17 cellular contexts compared by ENCODE assay signal in genomic region chr1:107153033-107153432, GRCh38. TPM values are rescaled to one million over a fixed set of nuclear protein-coding genes. Genes with fewer than 3 reads are reported as not detected.
DNase-seq lines count a peak whose midpoint lies in the region; ATAC-seq and TF ChIP-seq lines count a peak whose summit lies in the region.
"Had no signal": no experiment of that assay in that cellular context is flagged by ENCODE, and none has a peak within 500 bp of the region (broad histone marks: within the 10 kb centered on the region; RNA-seq: fewer than 3 reads in every experiment).

No MANE protein-coding gene starts in this region.

- no peaks in the 10 kb centered on the region for H4K20me1 ChIP-seq in hepatocyte (ENCODE audit: insufficient read depth, poor library complexity, severe bottlenecking)

- H3K9me3 Mint-ChIP-seq in HFFc6, result no peaks in the 10 kb centered on the region
- H3K9me3 Mint-ChIP-seq: stimulated activated memory B cell treated with anti-CD40 and anti-IgM and Interleukin-4, amounts not matched to agents 10 μg/mL and 1 μg/mL and 100 μg/mL, for 72 hours had no signal

- H3K27ac Mint-ChIP-seq in HFFc6, result no peak overlapping the region
- H3K27ac Mint-ChIP-seq: stimulated activated memory B cell treated with anti-CD40 and anti-IgM and Interleukin-4, amounts not matched to agents 10 μg/mL and 1 μg/mL and 100 μg/mL, for 72 hours had no signal

- H3K36me3 ChIP-seq in hepatocyte (replicated peaks; ENCODE audit: insufficient read depth, low read depth), result no peaks in the 10 kb centered on the region

- no peak overlapping the region for H2AFZ ChIP-seq in hepatocyte
- H2AFZ ChIP-seq: GM23248 had no signal

- H3K9me2 ChIP-seq in hepatocyte (replicated peaks; ENCODE audit: insufficient read depth), result no peaks in the 10 kb centered on the region

- no peak overlapping the region for H3K4me2 ChIP-seq in hepatocyte

- TF ChIP-seq CTCF in HFFc6 (IDR thresholded peaks at IDR 0.05) (peak; percentile 32; the same call in 1 of the 2 replicates), hepatocyte (IDR thresholded peaks at IDR 0.05; ENCODE audit: poor library complexity) (peak; percentile 21)

- no peaks in the 10 kb centered on the region; the same call in 1 of the 2 replicates for H3K4me1 Mint-ChIP-seq in HFFc6 (ENCODE audit: low read depth)

- H3K4me3 Mint-ChIP-seq in HFFc6, result no peak overlapping the region
- H3K4me3 Mint-ChIP-seq: stimulated activated memory B cell treated with anti-CD40 and anti-IgM and Interleukin-4, amounts not matched to agents 10 μg/mL and 1 μg/mL and 100 μg/mL, for 72 hours had no signal

- H3K36me3 Mint-ChIP-seq in HFFc6 (ENCODE audit: low read depth), result no peaks in the 10 kb centered on the region

- H3K27me3 ChIP-seq in hepatocyte, result no peaks in the 10 kb centered on the region

- no peak overlapping the region for H3K27ac ChIP-seq in hepatocyte
- H3K27ac ChIP-seq: coronary artery, GM23248 had no signal

- ATAC-seq in HG02798 (IDR thresholded peaks at IDR 0.05; ENCODE audit: poor library complexity, unreplicated experiment), result no peak
- ATAC-seq: stimulated activated memory B cell treated with anti-CD40 and anti-IgM and Interleukin-4, amounts not matched to agents 10 μg/mL and 1 μg/mL and 100 μg/mL, for 72 hours had no signal

- peak; percentile 35 for DNase-seq in DMS79 treated with DMSO at 0.1 percent for 48 hours (lab: John Stamatoyannopoulos, UW)
- DNase-seq in DMS79 (lab: John Stamatoyannopoulos, UW), result no peak
- DNase-seq in HFFc6, result no peak
- DNase-seq in OCI-M1 (lab: John Stamatoyannopoulos, UW), result peak; percentile 50
- no peak for DNase-seq in hepatocyte (ENCODE audit: low spot score)
- DNase-seq in cerebellar cortex (ENCODE audit: low spot score), result no peak
- no peak for DNase-seq in A172 (ENCODE audit: low spot score)
- DNase-seq: activated CD4-positive, alpha-beta T cell treated with anti-CD3 and anti-CD28 coated beads for 48 hours; activated naive CD4-positive, alpha-beta T cell; EL; GM23248; SHP77 had no signal

- H3K9me3 ChIP-seq in hepatocyte (ENCODE audit: low read depth), result no peaks in the 10 kb centered on the region

- no peak overlapping the region for H3K4me3 ChIP-seq in hepatocyte
- H3K4me3 ChIP-seq: coronary artery, GM23248 had no signal

- no peaks in the 10 kb centered on the region for H3K4me1 ChIP-seq in hepatocyte (ENCODE audit: insufficient read depth)

- WGBS in hepatocyte (ENCODE audit: low lambda C conversion rate, missing lambda C conversion rate), result 82% methylated on average over 2 of the region's 2 CpGs

- H3K27me3 Mint-ChIP-seq in HFFc6 (ENCODE audit: insufficient read depth), result no peaks in the 10 kb centered on the region
- H3K27me3 Mint-ChIP-seq: stimulated activated memory B cell treated with anti-CD40 and anti-IgM and Interleukin-4, amounts not matched to agents 10 μg/mL and 1 μg/mL and 100 μg/mL, for 72 hours had no signal

- no peaks in the 10 kb centered on the region for H3K79me2 ChIP-seq in hepatocyte

RNA-seq across cellular contexts. Expression of gene NTNG1, which starts 12.2 kb away (rescaled TPM):
- total RNA-seq in HFFc6 (2021; fragmentation: NEBNext Ultra II Directional; extraction: Animal tissue kit (Norgen Biotek cat#: 25700)), result 1 to 10 TPM; 1.3 to 8.0 (median 2.2) TPM
- 3.5 and 3.9 TPM in 2 replicates for total RNA-seq in hepatocyte
- polyA plus RNA-seq in hepatocyte, result 1.4 and 1.7 TPM in 2 replicates
- not detected in 2 replicates for total RNA-seq in A172 (2014; rRNA removed; shearing (Covaris generic))
- total RNA-seq: osteocyte had no signal
- polyA plus RNA-seq: liver had no signal

Comparison
In these comparisons a context has a peak if more than half of its experiments do, and no peak if none do; other contexts are left out.
1. DNase-seq: peak in DMS79 treated with DMSO at 0.1 percent for 48 hours (single experiment) and OCI-M1 (single experiment); none in DMS79 (single experiment), HFFc6 (single experiment), hepatocyte (single experiment), cerebellar cortex (single experiment) and A172 (single experiment).